Comparison of ENCODE assay signal across 8 cellular contexts in genomic region chr6:34237722-34238506, GRCh38. TPM values are rescaled to one million over a fixed set of nuclear protein-coding genes. Genes with fewer than 3 reads are reported as not detected.
A peak's percentile ranks its signal among the peaks of the same experiment; 100 is the strongest.
DNase-seq lines count a peak whose midpoint lies in the region; ATAC-seq, FAIRE-seq and TF ChIP-seq lines count a peak whose summit lies in the region.

No MANE protein-coding gene starts in this region.

- ATAC-seq in T-cell (replicated peaks in 1 of 4): peak; percentile 25 to 41 (median 32)
- no peak for ATAC-seq in HG03460 (IDR thresholded peaks at IDR 0.05; ENCODE audit: unreplicated experiment)

- peaks cover 50% of the 10 kb centered on the region for H3K79me2 ChIP-seq in astrocyte (ENCODE audit: insufficient read depth, low read length)
- peaks cover 7% of the 10 kb centered on the region for H3K79me2 ChIP-seq in smooth muscle cell (ENCODE audit: low read depth)

- H4K20me1 ChIP-seq in astrocyte (ENCODE audit: insufficient read depth, low read length): peaks cover 35% of the 10 kb centered on the region
- peaks cover 19% of the 10 kb centered on the region for H4K20me1 ChIP-seq in smooth muscle cell (ENCODE audit: low read depth)

- peak overlapping the region; percentile 76 to 85 (median 83) for H3K4me3 Mint-ChIP-seq in T-cell
- H3K4me3 Mint-ChIP-seq in astrocyte (ENCODE audit: unreplicated experiment): peak overlapping the region; percentile 84

- peak overlapping the region; percentile 89 to 96 for H3K27ac Mint-ChIP-seq in T-cell
- peak overlapping the region; percentile 43 for H3K27ac Mint-ChIP-seq in astrocyte (ENCODE audit: unreplicated experiment)

- H3F3A ChIP-seq in smooth muscle cell (ENCODE audit: low read depth): peaks cover 15% of the 10 kb centered on the region

- H3K27me3 ChIP-seq in astrocyte (ENCODE audit: insufficient read depth, low read length) (no peaks in the 10 kb centered on the region), smooth muscle cell (ENCODE audit: low read depth) (no peaks in the 10 kb centered on the region)

- peak overlapping the region; percentile 9 for H2AFZ ChIP-seq in astrocyte (ENCODE audit: low read depth, low read length)
- H2AFZ ChIP-seq in smooth muscle cell (ENCODE audit: low read depth): peak overlapping the region; percentile 86

- H3K9me3 ChIP-seq in astrocyte (ENCODE audit: insufficient read depth, low read depth, low read length) (no peaks in the 10 kb centered on the region), smooth muscle cell (replicated peaks; ENCODE audit: low read depth) (no peaks in the 10 kb centered on the region)

- H3K27ac ChIP-seq in astrocyte (ENCODE audit: low read depth, low read length): peak overlapping the region; percentile 74
- H3K27ac ChIP-seq in smooth muscle cell (ENCODE audit: low read depth): no peak overlapping the region

- H3K4me1 ChIP-seq in astrocyte (ENCODE audit: insufficient read depth, low read length) (peaks cover 46% of the 10 kb centered on the region), smooth muscle cell (ENCODE audit: low read depth) (peaks cover 22% of the 10 kb centered on the region)

- H3K9ac ChIP-seq in astrocyte (ENCODE audit: low read length) (peak overlapping the region; percentile 85), smooth muscle cell (ENCODE audit: low read depth) (peak overlapping the region; percentile 53)

- H3K4me2 ChIP-seq in astrocyte (ENCODE audit: low read length) (peak overlapping the region; percentile 97), smooth muscle cell (peak overlapping the region; percentile 98)

- 1% methylated on average over 51 of the region's 64 CpGs for WGBS in smooth muscle cell (ENCODE audit: low lambda C conversion rate)

- no peaks in the 10 kb centered on the region for H3K27me3 Mint-ChIP-seq in T-cell
- H3K27me3 Mint-ChIP-seq in astrocyte (ENCODE audit: low read depth, unreplicated experiment): no peaks in the 10 kb centered on the region

- H3K36me3 ChIP-seq in astrocyte (ENCODE audit: insufficient read depth, low read length) (peaks cover 15% of the 10 kb centered on the region), smooth muscle cell (ENCODE audit: low read depth) (no peaks in the 10 kb centered on the region)

- peak in 67 of 76 experiments; percentile 23 to 85 (median 71) for DNase-seq in HUDEP-2 (lab: John Stamatoyannopoulos, UW; ENCODE audit: unreplicated experiment in 76 of 76)
- peak; percentile 48 to 79 (median 65) for DNase-seq in T-cell
- no peak for DNase-seq in astrocyte (ENCODE audit: low read depth)
- DNase-seq in smooth muscle cell (lab: John Stamatoyannopoulos, UW; ENCODE audit: unreplicated experiment): no peak
- no peak for DNase-seq in RCC 7860 (ENCODE audit: low spot score)

- peaks cover 41 to 50% (median 48%) of the 10 kb centered on the region in 3 donors for H3K4me1 Mint-ChIP-seq in T-cell
- peaks cover 11% of the 10 kb centered on the region for H3K4me1 Mint-ChIP-seq in astrocyte (ENCODE audit: low read depth, unreplicated experiment)

- H3K36me3 Mint-ChIP-seq in T-cell (peaks cover 12% of the 10 kb centered on the region), astrocyte (ENCODE audit: low read depth, unreplicated experiment) (peaks cover 6% of the 10 kb centered on the region)

- POLR2A ChIA-PET in T-cell (lab: Charles Lee): no interaction called here

- FAIRE-seq in astrocyte (lab: Jason Lieb, UNC) (no peak), RCC 7860 (lab: Jason Lieb, UNC) (no peak)

- H3K4me3 ChIP-seq in astrocyte (ENCODE audit: insufficient read depth, low read depth, low read length) (peak overlapping the region; percentile 74), iPS-11a (ENCODE audit: low read depth, low read length) (peak overlapping the region; percentile 87), smooth muscle cell (peak overlapping the region; percentile 67)

- no peaks in the 10 kb centered on the region for H3K9me3 Mint-ChIP-seq in T-cell
- no peaks in the 10 kb centered on the region for H3K9me3 Mint-ChIP-seq in astrocyte (ENCODE audit: unreplicated experiment)

- CTCF ChIA-PET in T-cell (lab: Charles Lee): no interaction called here

- TF ChIP-seq CTCF in GM12872 (IDR thresholded peaks at IDR 0.05; ENCODE audit: insufficient read depth, low read depth, low read length) (peak; percentile 45; the same call in 2 of the 3 replicates), astrocyte (IDR thresholded peaks at IDR 0.05; ENCODE audit: insufficient read depth, low read depth, low read length) (no peak), smooth muscle cell (IDR thresholded peaks at IDR 0.05; ENCODE audit: borderline replicate concordance, insufficient read depth, poor library complexity, severe bottlenecking) (peak; percentile 27)

RNA-seq across cellular contexts. Expression of gene HMGA1, which starts 1.2 kb away (rescaled TPM):
- 100 to 1,000 TPM in 4 of 5 donors, 10 to 100 TPM in 1; 92.8 to 119 (median 104) TPM for total RNA-seq in T-cell
- 109 and 199 TPM in 2 replicates for total RNA-seq in astrocyte
- total RNA-seq in smooth muscle cell: 35.2 and 41.8 TPM in 2 replicates
- polyA plus RNA-seq in smooth muscle cell: 69.9 and 105 TPM in 2 replicates

RNA-seq across cellular contexts. Expression of gene SMIM29, which starts 10.9 kb away (rescaled TPM):
- total RNA-seq in T-cell (10 to 100 TPM; 16.4 to 33.8 (median 30.5) TPM), astrocyte (11.1 and 13.9 TPM in 2 replicates), smooth muscle cell (13.6 and 29.7 TPM in 2 replicates)
- polyA plus RNA-seq in smooth muscle cell: 29.2 and 33.4 TPM in 2 replicates

Comparison
In these comparisons a context has a peak if more than half of its experiments do, and no peak if none do; other contexts are left out.
1. DNase-seq: peak in HUDEP-2 (67 of 76) and T-cell (34 of 34); none in astrocyte (single experiment), smooth muscle cell (single experiment) and RCC 7860 (single experiment).
2. Peak in every context shown above with its lines, with median percentiles within 50 percentile points of each other: H3K4me3 ChIP-seq.